9 cellular contexts compared by ENCODE assay signal in genomic region chr2:231613655-231614558, GRCh38. TPM values are rescaled to one million over a fixed set of nuclear protein-coding genes. Genes with fewer than 3 reads are reported as not detected.
DNase-seq lines count a peak whose midpoint lies in the region; ATAC-seq and TF ChIP-seq lines count a peak whose summit lies in the region.
"Had no signal": no experiment of that assay in that cellular context is flagged by ENCODE, and none has a peak within 500 bp of the region (broad histone marks: within the 10 kb centered on the region; RNA-seq: fewer than 3 reads in every experiment).

No MANE protein-coding gene starts in this region.

- H3K4me3 Mint-ChIP-seq in activated CD4-positive, alpha-beta memory T cell treated with anti-CD3 and anti-CD28 coated beads, Interleukin-2, amount 10 ng/mL, durations not matched to agents 7 days and 5 days: peak overlapping the region; percentile 73

- no peak for TF ChIP-seq CTCF in AG10803 (conservative IDR thresholded peaks at IDR 0.05; ENCODE audit: low read length)

- ATAC-seq in GM18868 (IDR thresholded peaks at IDR 0.05; ENCODE audit: unreplicated experiment): peak; percentile 69
- ATAC-seq in HG03066 (IDR thresholded peaks at IDR 0.05; ENCODE audit: low read depth, unreplicated experiment): peak; percentile 67

- POLR2A ChIA-PET in activated CD4-positive, alpha-beta memory T cell treated with anti-CD3 and anti-CD28 coated beads, Interleukin-2, amount 10 ng/mL, durations not matched to agents 7 days and 5 days (lab: Charles Lee): interaction anchor here (0.8 to 6.1 kb wide), 23 partner anchors 9 to 171 kb away, joined by 3 to 120 read pairs (median 4); partner anchors contain the start of genes NCL, PDE6D and PTMA

- no peaks in the 10 kb centered on the region for H3K9me3 Mint-ChIP-seq in activated CD4-positive, alpha-beta memory T cell treated with anti-CD3 and anti-CD28 coated beads, Interleukin-2, amount 10 ng/mL, durations not matched to agents 7 days and 5 days

- H3K4me3 ChIP-seq in AG10803 (ENCODE audit: low read length): peak overlapping the region; percentile 54

- H3K27me3 Mint-ChIP-seq in activated CD4-positive, alpha-beta memory T cell treated with anti-CD3 and anti-CD28 coated beads, Interleukin-2, amount 10 ng/mL, durations not matched to agents 7 days and 5 days: no peaks in the 10 kb centered on the region

- peak; percentile 72 for DNase-seq in AG10803 (ENCODE audit: low read depth)
- peak; percentile 47 to 88 for DNase-seq in NCI-H524 (lab: John Stamatoyannopoulos, UW)
- peak; percentile 79 for DNase-seq in activated CD4-positive, alpha-beta memory T cell treated with anti-CD3 and anti-CD28 coated beads, Interleukin-2, amount 10 ng/mL, durations not matched to agents 7 days and 5 days
- DNase-seq in effector CD4-positive, alpha-beta T cell: peak; percentile 35
- DNase-seq in medulla oblongata (ENCODE audit: extremely low spot score): peak; percentile 86
- DNase-seq in stimulated activated CD4-positive, alpha-beta T cell treated with anti-CD3 and anti-CD28 coated beads, TNF-alpha, amount 100 ng/mL, for 24 hours (ENCODE audit: low read depth in 3 of 3): peak; percentile 69 to 90 (median 73)

- peaks cover 40% of the 10 kb centered on the region for H3K4me1 Mint-ChIP-seq in activated CD4-positive, alpha-beta memory T cell treated with anti-CD3 and anti-CD28 coated beads, Interleukin-2, amount 10 ng/mL, durations not matched to agents 7 days and 5 days

- CTCF ChIA-PET in activated CD4-positive, alpha-beta memory T cell treated with anti-CD3 and anti-CD28 coated beads, Interleukin-2, amount 10 ng/mL, durations not matched to agents 7 days and 5 days (lab: Charles Lee): interaction anchor here (0.7 to 8.7 kb wide), 21 partner anchors 8 to 172 kb away, joined by 3 to 259 read pairs (median 7); partner anchors contain the start of genes COPS7B, NCL and PTMA

- H3K27ac Mint-ChIP-seq in activated CD4-positive, alpha-beta memory T cell treated with anti-CD3 and anti-CD28 coated beads, Interleukin-2, amount 10 ng/mL, durations not matched to agents 7 days and 5 days: peak overlapping the region; percentile 88

- H3K36me3 Mint-ChIP-seq in activated CD4-positive, alpha-beta memory T cell treated with anti-CD3 and anti-CD28 coated beads, Interleukin-2, amount 10 ng/mL, durations not matched to agents 7 days and 5 days (ENCODE audit: low read depth): no peaks in the 10 kb centered on the region

RNA-seq across cellular contexts. Expression of gene TEX44, which starts 21.2 kb away (rescaled TPM):
- not detected for total RNA-seq in activated CD4-positive, alpha-beta memory T cell treated with anti-CD3 and anti-CD28 coated beads, Interleukin-2, amount 10 ng/mL, durations not matched to agents 7 days and 5 days
- total RNA-seq: T-helper 1 cell treated with Interleukin-12 subunit alpha and Interleukin-12 subunit beta and Interleukin-4 antibody, amounts not matched to agents 30 ng/mL and 1 ng/mL, for 36 hours had no signal

Comparison
In these comparisons a context has a peak if more than half of its experiments do, and no peak if none do; other contexts are left out.
1. Peak in every context shown above with its lines: DNase-seq, ATAC-seq and H3K4me3 ChIP-seq.
2. DNase-seq: peak in every context shown above with its lines; median percentile 86 in medulla oblongata; 79 in activated CD4-positive, alpha-beta memory T cell treated with anti-CD3 and anti-CD28 coated beads, Interleukin-2, amount 10 ng/mL, durations not matched to agents 7 days and 5 days; 73 in stimulated activated CD4-positive, alpha-beta T cell treated with anti-CD3 and anti-CD28 coated beads, TNF-alpha, amount 100 ng/mL, for 24 hours; 72 in AG10803; 68 in NCI-H524; 35 in effector CD4-positive, alpha-beta T cell.